In genomic region chr7:23191022-23191421, GRCh38 we compare ENCODE assay signal across 17 cellular contexts. TPM values are rescaled to one million over a fixed set of nuclear protein-coding genes. Genes with fewer than 3 reads are reported as not detected.
DNase-seq lines count a peak whose midpoint lies in the region; ATAC-seq and TF ChIP-seq lines count a peak whose summit lies in the region.
"Had no signal": no experiment of that assay in that cellular context is flagged by ENCODE, and none has a peak within 500 bp of the region (broad histone marks: within the 10 kb centered on the region; RNA-seq: fewer than 3 reads in every experiment).

No MANE protein-coding gene starts in this region.

- no peak overlapping the region for H2AFZ ChIP-seq in parathyroid adenoma

- peaks cover 24% of the 10 kb centered on the region for H3K4me1 ChIP-seq in left ventricle myocardium inferior
- H3K4me1 ChIP-seq in right atrium auricular region: no peaks in the 10 kb centered on the region
- peaks cover 5% of the 10 kb centered on the region for H3K4me1 ChIP-seq in parathyroid adenoma
- H3K4me1 ChIP-seq in foreskin keratinocyte: peaks cover 12% of the 10 kb centered on the region
- H3K4me1 ChIP-seq: adrenal gland, tibial artery had no signal

- H3K9ac ChIP-seq in parathyroid adenoma: no peak overlapping the region

- peak overlapping the region; percentile 31 for H3K4me2 ChIP-seq in parathyroid adenoma (ENCODE audit: low read length)

- no peaks in the 10 kb centered on the region for H3K9me3 ChIP-seq in left ventricle myocardium inferior (replicated peaks)
- no peaks in the 10 kb centered on the region for H3K9me3 ChIP-seq in right atrium auricular region
- H3K9me3 ChIP-seq in parathyroid adenoma (ENCODE audit: control insufficient read depth, low read length): no peaks in the 10 kb centered on the region
- H3K9me3 ChIP-seq: adrenal gland, tibial artery had no signal

- peaks cover 76% of the 10 kb centered on the region for H3K36me3 ChIP-seq in left ventricle myocardium inferior
- peaks cover 52% of the 10 kb centered on the region for H3K36me3 ChIP-seq in right atrium auricular region
- H3K36me3 ChIP-seq in parathyroid adenoma (ENCODE audit: control insufficient read depth, insufficient read depth, low read length): no peaks in the 10 kb centered on the region

- no peak for DNase-seq in left ventricle myocardium inferior
- DNase-seq in right atrium auricular region (ENCODE audit: low spot score): no peak
- peak; percentile 42 for DNase-seq in NCI-H2196 (lab: John Stamatoyannopoulos, UW; ENCODE audit: unreplicated experiment)
- peak; percentile 2 for DNase-seq in amniotic epithelial cell (ENCODE audit: low read depth)
- no peak for DNase-seq in foreskin keratinocyte
- no peak for DNase-seq in middle frontal gyrus (ENCODE audit: extremely low spot score, low spot score)
- DNase-seq in SK-N-DZ (ENCODE audit: low spot score): no peak
- DNase-seq: activated gamma-delta T cell; left colon; midbrain; NCI-H187 treated with DMSO at 0.1 percent for 48 hours; stimulated activated naive CD4-positive, alpha-beta T cell; SW 1271; tibial artery had no signal

- H3K79me2 ChIP-seq in parathyroid adenoma: no peaks in the 10 kb centered on the region

- H3K27me3 ChIP-seq in left ventricle myocardium inferior (ENCODE audit: low read depth): no peaks in the 10 kb centered on the region
- no peaks in the 10 kb centered on the region for H3K27me3 ChIP-seq in right atrium auricular region
- no peaks in the 10 kb centered on the region for H3K27me3 ChIP-seq in parathyroid adenoma (ENCODE audit: control insufficient read depth, insufficient read depth, low read length)
- no peaks in the 10 kb centered on the region for H3K27me3 ChIP-seq in foreskin keratinocyte
- H3K27me3 ChIP-seq: adrenal gland, tibial artery had no signal

- intact Hi-C loops in left ventricle myocardium inferior (cut with micrococcal nuclease): no loop called here

- TF ChIP-seq CTCF in left ventricle myocardium inferior (IDR thresholded peaks at IDR 0.05; ENCODE audit: borderline replicate concordance) (no peak), right atrium auricular region (IDR thresholded peaks at IDR 0.05) (no peak), parathyroid adenoma (IDR thresholded peaks at IDR 0.05) (no peak), foreskin keratinocyte (conservative IDR thresholded peaks at IDR 0.05) (no peak)

- no peak overlapping the region for H3K4me3 ChIP-seq in left ventricle myocardium inferior
- no peak overlapping the region for H3K4me3 ChIP-seq in right atrium auricular region
- H3K4me3 ChIP-seq in parathyroid adenoma (ENCODE audit: low read depth, low read length): no peak overlapping the region
- H3K4me3 ChIP-seq: adrenal gland, tibial artery had no signal

- H3K27ac ChIP-seq in left ventricle myocardium inferior (replicated peaks) (peak overlapping the region; percentile 27), right atrium auricular region (no peak overlapping the region), parathyroid adenoma (no peak overlapping the region), foreskin keratinocyte (no peak overlapping the region)
- H3K27ac ChIP-seq: adrenal gland, tibial artery had no signal

- ATAC-seq in foreskin keratinocyte: no peak
- ATAC-seq: left colon had no signal

RNA-seq across cellular contexts. Expression of gene NUP42, which starts 9.2 kb away (rescaled TPM):
- total RNA-seq in left ventricle myocardium inferior: 20.3 TPM
- 10 to 100 TPM; 24.7 to 30.6 TPM for total RNA-seq in right atrium auricular region
- 27.8 TPM in 2 replicates for total RNA-seq in foreskin keratinocyte
- 18.3 and 21.3 TPM in 2 replicates for polyA plus RNA-seq in foreskin keratinocyte
- polyA plus RNA-seq in SK-N-DZ (2014; cell fraction: cytosol; rRNA removed): 120 and 134 TPM in 2 replicates
- 99.9 and 104 TPM in 2 replicates for polyA plus RNA-seq in SK-N-DZ (2014; cell fraction: nucleus; rRNA removed)

RNA-seq across cellular contexts. Expression of gene GPNMB, which starts 55.6 kb away (rescaled TPM):
- total RNA-seq in left ventricle myocardium inferior: 288 TPM
- 100 to 1,000 TPM in 1 of 2 donors, 10 to 100 TPM in 1; 74.4 to 137 TPM for total RNA-seq in right atrium auricular region
- total RNA-seq in foreskin keratinocyte: 15.1 and 19.0 TPM in 2 replicates
- polyA plus RNA-seq in foreskin keratinocyte: 10.2 and 10.9 TPM in 2 replicates
- polyA plus RNA-seq in SK-N-DZ (2014; cell fraction: cytosol; rRNA removed): 0.60 and 0.99 TPM in 2 replicates
- 0.24 TPM in 1 of 2 replicates, not detected in the other for polyA plus RNA-seq in SK-N-DZ (2014; cell fraction: nucleus; rRNA removed)
- polyA plus RNA-seq: neural cell had no signal

Comparison
In these comparisons a context has a peak if more than half of its experiments do, and no peak if none do; other contexts are left out.
1. DNase-seq: peak in NCI-H2196 (single experiment) and amniotic epithelial cell (single experiment); none in left ventricle myocardium inferior (single experiment), right atrium auricular region (single experiment), foreskin keratinocyte (0 of 2), middle frontal gyrus (single experiment) and SK-N-DZ (single experiment).